Comparison of ENCODE assay signal across 18 cellular contexts in the genomic region with DNA sequence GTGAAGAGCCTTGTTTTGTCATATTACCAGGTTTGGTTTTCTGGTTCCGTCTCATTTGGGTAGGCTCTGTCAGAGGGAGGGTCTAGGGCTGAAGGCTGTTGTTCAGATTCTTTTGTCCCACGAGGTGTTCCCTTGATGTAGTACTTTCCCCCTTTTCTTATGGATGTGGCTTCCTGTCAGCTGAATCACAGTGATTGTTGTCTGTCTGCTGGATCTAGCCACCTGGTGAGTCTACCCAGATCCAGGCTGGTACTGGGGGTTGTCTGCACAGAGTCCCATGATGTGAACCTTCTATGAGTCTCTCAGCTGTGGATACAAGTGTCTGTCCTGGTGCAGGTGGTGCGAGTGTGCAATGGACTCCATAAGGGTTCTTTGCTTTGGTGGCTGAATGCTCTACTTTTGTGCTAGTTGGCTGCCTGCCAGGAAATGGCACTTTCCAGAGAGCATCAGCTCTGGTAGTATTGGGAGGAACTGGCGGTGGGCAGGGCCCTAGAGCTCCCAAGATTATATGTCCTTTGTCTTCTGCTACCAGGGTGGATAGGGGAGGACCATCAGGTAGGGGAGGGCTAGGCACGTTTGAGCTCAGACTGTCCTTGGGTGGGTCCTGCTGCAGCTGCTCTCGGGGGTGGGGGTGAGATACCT.
A peak's percentile ranks its signal among the peaks of the same experiment; 100 is the strongest.
DNase-seq lines count a peak whose midpoint lies in the region.
"Had no signal": no experiment of that assay in that cellular context is flagged by ENCODE, and none has a peak within 500 bp of the region (broad histone marks: within the 10 kb centered on the region; RNA-seq: fewer than 3 reads in every experiment).

No MANE protein-coding gene starts in this region.

- H3K27ac ChIP-seq in HUES6 (ENCODE audit: low read depth, low read length), result 0 out of 2 replicates have a peak overlapping the region, but pooled peaks have one; percentile 37
- H3K27ac ChIP-seq: BLaER1, suprapubic skin, vagina had no signal

- no peaks in the 10 kb centered on the region for H3K9me3 ChIP-seq in HUES6 (ENCODE audit: control insufficient read depth, insufficient read depth, low read depth, low read length)
- H3K9me3 ChIP-seq: BLaER1, suprapubic skin, vagina had no signal

- DNase-seq in NCI-H2171 treated with DMSO at 0.1 percent for 48 hours (lab: John Stamatoyannopoulos, UW) (peak; percentile 31), NCI-H2171 (lab: John Stamatoyannopoulos, UW) (no peak), SHP77 treated with DMSO at 0.1 percent for 48 hours (lab: John Stamatoyannopoulos, UW) (peak; percentile 36), iPS DF 4.7 (ENCODE audit: extremely low read depth, low spot score) (peak; percentile 56), NCI-H2196 (lab: John Stamatoyannopoulos, UW; ENCODE audit: unreplicated experiment) (no peak), HuH-7.5 (ENCODE audit: low spot score) (no peak)
- DNase-seq in stimulated activated CD4-positive, alpha-beta T cell treated with anti-CD3 and anti-CD28 coated beads, Interleukin-2, amount 100 ng/mL, for 48 hours, result no peak
- DNase-seq: activated gamma-delta T cell treated with Interleukin-2 at 50 U/mL for 16 hours; amniotic stem cell; central memory CD4-positive, alpha-beta T cell; erythroblast; KBM-7; NCI-H2029 treated with DMSO at 0.1 percent for 48 hours; SW 1271 had no signal

- H3K27me3 ChIP-seq in HUES6 (ENCODE audit: control insufficient read depth, insufficient read depth, low read length), result no peaks in the 10 kb centered on the region
- H3K27me3 ChIP-seq: BLaER1, suprapubic skin, vagina had no signal

- H3K4me1 ChIP-seq in HUES6 (ENCODE audit: control insufficient read depth, insufficient read depth, low read length), result peaks cover 15% of the 10 kb centered on the region; the same call in 1 of the 2 replicates
- H3K4me1 ChIP-seq: BLaER1, suprapubic skin, vagina had no signal

- H3K4me3 ChIP-seq in HUES6 (ENCODE audit: low read depth, low read length), result no peak overlapping the region
- H3K4me3 ChIP-seq: BLaER1, suprapubic skin, vagina had no signal

- H3K9ac ChIP-seq in HUES6 (ENCODE audit: low read length), result peak overlapping the region; percentile 7
- H3K9ac ChIP-seq: BLaER1 had no signal

- H3K36me3 ChIP-seq in HUES6 (ENCODE audit: control insufficient read depth, insufficient read depth, low read length), result no peaks in the 10 kb centered on the region
- H3K36me3 ChIP-seq: BLaER1, suprapubic skin, vagina had no signal

Comparison
In these comparisons a context has a peak if more than half of its experiments do, and no peak if none do; other contexts are left out.
1. DNase-seq: peak in NCI-H2171 treated with DMSO at 0.1 percent for 48 hours (single experiment), SHP77 treated with DMSO at 0.1 percent for 48 hours (single experiment) and iPS DF 4.7 (single experiment); none in NCI-H2171 (single experiment), stimulated activated CD4-positive, alpha-beta T cell treated with anti-CD3 and anti-CD28 coated beads, Interleukin-2, amount 100 ng/mL, for 48 hours (0 of 2), NCI-H2196 (single experiment) and HuH-7.5 (single experiment).